In the genomic region with DNA sequence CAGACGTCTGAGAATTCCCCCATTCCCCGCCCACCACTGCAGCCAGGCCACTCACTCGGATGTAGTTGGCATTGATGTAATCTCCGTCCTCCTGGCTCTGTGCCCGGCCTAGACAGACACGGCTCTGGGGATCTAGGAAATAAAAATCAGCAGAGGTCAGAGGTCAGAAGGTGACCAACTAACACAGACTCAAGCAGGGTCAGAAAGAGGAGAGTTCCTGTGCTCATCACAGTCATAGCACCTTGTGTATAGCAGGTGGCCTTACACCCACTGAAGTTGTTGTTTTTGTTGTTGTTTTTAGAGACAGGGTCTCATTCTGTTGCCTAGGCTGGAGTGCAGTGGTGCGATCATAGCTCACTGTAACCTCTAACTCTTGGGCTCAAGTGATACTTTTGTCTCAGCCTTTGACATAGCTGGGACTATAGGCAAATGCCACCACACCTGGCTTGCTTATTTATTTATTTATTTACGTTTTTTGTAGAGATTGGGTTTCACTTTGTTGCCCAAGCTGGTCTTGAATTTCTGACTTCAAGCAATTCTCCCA, we compare ENCODE assay signal across 2 cellular contexts.
A peak's percentile ranks its signal among the peaks of the same experiment; 100 is the strongest.
TF ChIP-seq lines count a peak whose summit lies in the region.

No MANE protein-coding gene starts in this region.

TF ChIP-seq in SK-N-SH, 30 proteins besides CTCF, POLR2A, EP300 and RAD21:
- TF ChIP-seq SIN3A (IDR thresholded peaks at IDR 0.05; ENCODE audit: borderline replicate concordance, low read depth, low read length): no peak
- TF ChIP-seq GATA2 (CRISPR knock-in tag; IDR thresholded peaks at IDR 0.05): peak; percentile 95
- TF ChIP-seq, protein P1, sequence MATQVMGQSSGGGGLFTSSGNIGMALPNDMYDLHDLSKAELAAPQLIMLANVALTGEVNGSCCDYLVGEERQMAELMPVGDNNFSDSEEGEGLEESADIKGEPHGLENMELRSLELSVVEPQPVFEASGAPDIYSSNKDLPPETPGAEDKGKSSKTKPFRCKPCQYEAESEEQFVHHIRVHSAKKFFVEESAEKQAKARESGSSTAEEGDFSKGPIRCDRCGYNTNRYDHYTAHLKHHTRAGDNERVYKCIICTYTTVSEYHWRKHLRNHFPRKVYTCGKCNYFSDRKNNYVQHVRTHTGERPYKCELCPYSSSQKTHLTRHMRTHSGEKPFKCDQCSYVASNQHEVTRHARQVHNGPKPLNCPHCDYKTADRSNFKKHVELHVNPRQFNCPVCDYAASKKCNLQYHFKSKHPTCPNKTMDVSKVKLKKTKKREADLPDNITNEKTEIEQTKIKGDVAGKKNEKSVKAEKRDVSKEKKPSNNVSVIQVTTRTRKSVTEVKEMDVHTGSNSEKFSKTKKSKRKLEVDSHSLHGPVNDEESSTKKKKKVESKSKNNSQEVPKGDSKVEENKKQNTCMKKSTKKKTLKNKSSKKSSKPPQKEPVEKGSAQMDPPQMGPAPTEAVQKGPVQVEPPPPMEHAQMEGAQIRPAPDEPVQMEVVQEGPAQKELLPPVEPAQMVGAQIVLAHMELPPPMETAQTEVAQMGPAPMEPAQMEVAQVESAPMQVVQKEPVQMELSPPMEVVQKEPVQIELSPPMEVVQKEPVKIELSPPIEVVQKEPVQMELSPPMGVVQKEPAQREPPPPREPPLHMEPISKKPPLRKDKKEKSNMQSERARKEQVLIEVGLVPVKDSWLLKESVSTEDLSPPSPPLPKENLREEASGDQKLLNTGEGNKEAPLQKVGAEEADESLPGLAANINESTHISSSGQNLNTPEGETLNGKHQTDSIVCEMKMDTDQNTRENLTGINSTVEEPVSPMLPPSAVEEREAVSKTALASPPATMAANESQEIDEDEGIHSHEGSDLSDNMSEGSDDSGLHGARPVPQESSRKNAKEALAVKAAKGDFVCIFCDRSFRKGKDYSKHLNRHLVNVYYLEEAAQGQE (IDR thresholded peaks at IDR 0.05; ENCODE audit: low read depth, low read length): no peak
- TF ChIP-seq FOXJ3 (CRISPR knock-in tag; IDR thresholded peaks at IDR 0.05): 0 out of 2 replicates have a peak, but pooled peaks have one; percentile 51
- TF ChIP-seq NFIC (IDR thresholded peaks at IDR 0.05; ENCODE audit: borderline replicate concordance): peak; percentile 75
- peak; percentile 81 for TF ChIP-seq CHD2 (IDR thresholded peaks at IDR 0.05; ENCODE audit: low read length, partially characterized antibody)
- peak; percentile 87 for TF ChIP-seq RCOR1 (IDR thresholded peaks at IDR 0.05; ENCODE audit: low read length)
- TF ChIP-seq, protein P2, sequence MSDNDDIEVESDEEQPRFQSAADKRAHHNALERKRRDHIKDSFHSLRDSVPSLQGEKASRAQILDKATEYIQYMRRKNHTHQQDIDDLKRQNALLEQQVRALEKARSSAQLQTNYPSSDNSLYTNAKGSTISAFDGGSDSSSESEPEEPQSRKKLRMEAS (IDR thresholded peaks at IDR 0.05; ENCODE audit: low read depth): no peak
- no peak for TF ChIP-seq RXRA (IDR thresholded peaks at IDR 0.05; ENCODE audit: borderline replicate concordance, low read depth)
- TF ChIP-seq, protein P3, sequence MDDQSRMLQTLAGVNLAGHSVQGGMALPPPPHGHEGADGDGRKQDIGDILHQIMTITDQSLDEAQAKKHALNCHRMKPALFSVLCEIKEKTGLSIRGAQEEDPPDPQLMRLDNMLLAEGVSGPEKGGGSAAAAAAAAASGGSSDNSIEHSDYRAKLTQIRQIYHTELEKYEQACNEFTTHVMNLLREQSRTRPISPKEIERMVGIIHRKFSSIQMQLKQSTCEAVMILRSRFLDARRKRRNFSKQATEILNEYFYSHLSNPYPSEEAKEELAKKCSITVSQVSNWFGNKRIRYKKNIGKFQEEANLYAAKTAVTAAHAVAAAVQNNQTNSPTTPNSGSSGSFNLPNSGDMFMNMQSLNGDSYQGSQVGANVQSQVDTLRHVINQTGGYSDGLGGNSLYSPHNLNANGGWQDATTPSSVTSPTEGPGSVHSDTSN (IDR thresholded peaks at IDR 0.05): no peak
- no peak for TF ChIP-seq YY1 (IDR thresholded peaks at IDR 0.05; ENCODE audit: low read depth)
- TF ChIP-seq TCF12 (IDR thresholded peaks at IDR 0.05): no peak
- TF ChIP-seq RFX5 (IDR thresholded peaks at IDR 0.05; ENCODE audit: low read length): no peak

TF ChIP-seq in HEK293T, 16 proteins besides CTCF, POLR2A, EP300 and RAD21:
- TF ChIP-seq SP1 (IDR thresholded peaks at IDR 0.05) (no peak), FOXK2 (IDR thresholded peaks at IDR 0.05) (no peak), TARDBP (IDR thresholded peaks at IDR 0.05) (no peak), FOXA1 (IDR thresholded peaks at IDR 0.05) (no peak), SUZ12 (IDR thresholded peaks at IDR 0.05) (no peak), LEF1 (IDR thresholded peaks at IDR 0.05; ENCODE audit: borderline replicate concordance) (no peak), NFRKB (IDR thresholded peaks at IDR 0.05) (no peak), ZNF384 (IDR thresholded peaks at IDR 0.05) (no peak)
- TF ChIP-seq, protein P4, sequence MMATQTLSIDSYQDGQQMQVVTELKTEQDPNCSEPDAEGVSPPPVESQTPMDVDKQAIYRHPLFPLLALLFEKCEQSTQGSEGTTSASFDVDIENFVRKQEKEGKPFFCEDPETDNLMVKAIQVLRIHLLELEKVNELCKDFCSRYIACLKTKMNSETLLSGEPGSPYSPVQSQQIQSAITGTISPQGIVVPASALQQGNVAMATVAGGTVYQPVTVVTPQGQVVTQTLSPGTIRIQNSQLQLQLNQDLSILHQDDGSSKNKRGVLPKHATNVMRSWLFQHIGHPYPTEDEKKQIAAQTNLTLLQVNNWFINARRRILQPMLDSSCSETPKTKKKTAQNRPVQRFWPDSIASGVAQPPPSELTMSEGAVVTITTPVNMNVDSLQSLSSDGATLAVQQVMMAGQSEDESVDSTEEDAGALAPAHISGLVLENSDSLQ (IDR thresholded peaks at IDR 0.05): no peak
TF ChIP-seq in HEK293T: peak in this region for 0.
